ENCODE assay signal across 3 cellular contexts in the genomic region with DNA sequence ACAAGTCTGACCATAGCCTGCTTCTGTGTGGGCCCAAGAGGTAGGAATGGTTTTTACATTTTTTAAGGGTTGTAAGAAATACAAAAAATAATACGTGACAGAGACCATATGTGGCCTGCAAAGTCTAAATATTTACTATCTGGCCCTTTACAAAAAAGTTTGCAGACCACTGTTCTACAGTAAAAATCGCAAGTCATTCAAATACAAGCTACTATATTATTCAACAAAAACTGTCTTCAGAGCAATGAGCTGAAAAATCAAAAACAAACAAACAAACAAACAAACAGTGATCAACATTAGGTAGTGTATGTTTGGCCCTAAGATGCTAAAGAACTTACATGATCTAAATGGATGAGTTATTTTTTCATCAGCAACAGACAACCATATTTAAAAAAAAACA.
A peak's percentile ranks its signal among the peaks of the same experiment; 100 is the strongest.
TF ChIP-seq lines count a peak whose summit lies in the region.

No MANE protein-coding gene starts in this region.

TF ChIP-seq in HepG2, 621 proteins besides CTCF, POLR2A, EP300 and RAD21:
- TF ChIP-seq EED (CRISPR knock-in tag; IDR thresholded peaks at IDR 0.05) (no peak), NFE2L2 (IDR thresholded peaks at IDR 0.05; ENCODE audit: low read length) (peak; percentile 49; the same call in 1 of the 2 replicates)

TF ChIP-seq in HCT116, 20 proteins besides CTCF, POLR2A, EP300 and RAD21:
- TF ChIP-seq ELF1 (IDR thresholded peaks at IDR 0.05; ENCODE audit: borderline replicate concordance, low read depth), result no peak
- no peak for TF ChIP-seq EZH2 (IDR thresholded peaks at IDR 0.05)
- no peak for TF ChIP-seq SP1 (IDR thresholded peaks at IDR 0.05; ENCODE audit: low read depth)
- TF ChIP-seq, protein P1, sequence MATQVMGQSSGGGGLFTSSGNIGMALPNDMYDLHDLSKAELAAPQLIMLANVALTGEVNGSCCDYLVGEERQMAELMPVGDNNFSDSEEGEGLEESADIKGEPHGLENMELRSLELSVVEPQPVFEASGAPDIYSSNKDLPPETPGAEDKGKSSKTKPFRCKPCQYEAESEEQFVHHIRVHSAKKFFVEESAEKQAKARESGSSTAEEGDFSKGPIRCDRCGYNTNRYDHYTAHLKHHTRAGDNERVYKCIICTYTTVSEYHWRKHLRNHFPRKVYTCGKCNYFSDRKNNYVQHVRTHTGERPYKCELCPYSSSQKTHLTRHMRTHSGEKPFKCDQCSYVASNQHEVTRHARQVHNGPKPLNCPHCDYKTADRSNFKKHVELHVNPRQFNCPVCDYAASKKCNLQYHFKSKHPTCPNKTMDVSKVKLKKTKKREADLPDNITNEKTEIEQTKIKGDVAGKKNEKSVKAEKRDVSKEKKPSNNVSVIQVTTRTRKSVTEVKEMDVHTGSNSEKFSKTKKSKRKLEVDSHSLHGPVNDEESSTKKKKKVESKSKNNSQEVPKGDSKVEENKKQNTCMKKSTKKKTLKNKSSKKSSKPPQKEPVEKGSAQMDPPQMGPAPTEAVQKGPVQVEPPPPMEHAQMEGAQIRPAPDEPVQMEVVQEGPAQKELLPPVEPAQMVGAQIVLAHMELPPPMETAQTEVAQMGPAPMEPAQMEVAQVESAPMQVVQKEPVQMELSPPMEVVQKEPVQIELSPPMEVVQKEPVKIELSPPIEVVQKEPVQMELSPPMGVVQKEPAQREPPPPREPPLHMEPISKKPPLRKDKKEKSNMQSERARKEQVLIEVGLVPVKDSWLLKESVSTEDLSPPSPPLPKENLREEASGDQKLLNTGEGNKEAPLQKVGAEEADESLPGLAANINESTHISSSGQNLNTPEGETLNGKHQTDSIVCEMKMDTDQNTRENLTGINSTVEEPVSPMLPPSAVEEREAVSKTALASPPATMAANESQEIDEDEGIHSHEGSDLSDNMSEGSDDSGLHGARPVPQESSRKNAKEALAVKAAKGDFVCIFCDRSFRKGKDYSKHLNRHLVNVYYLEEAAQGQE (IDR thresholded peaks at IDR 0.05; ENCODE audit: low read depth), result no peak

TF ChIP-seq in K562, 482 proteins besides CTCF, POLR2A, EP300 and RAD21:
- TF ChIP-seq ZNF3 (CRISPR knock-in tag; IDR thresholded peaks at IDR 0.05) (no peak), ZNF316 (IDR thresholded peaks at IDR 0.05) (peak; percentile 20; the same call in 1 of the 2 replicates), SMAD2 (IDR thresholded peaks at IDR 0.05; ENCODE audit: low read depth, low read length) (no peak)
